ENCODE assay signal across 9 cellular contexts in genomic region chr12:80404629-80405028, GRCh38. TPM values are rescaled to one million over a fixed set of nuclear protein-coding genes. Genes with fewer than 3 reads are reported as not detected.
"Had no signal": no experiment of that assay in that cellular context is flagged by ENCODE, and none has a peak within 500 bp of the region (broad histone marks: within the 10 kb centered on the region; RNA-seq: fewer than 3 reads in every experiment).

No MANE protein-coding gene starts in this region.

- H3K4me3 ChIP-seq: GM12878 had no signal

- DNase-seq: GDM1, GF-D8 had no signal

- FAIRE-seq: G401.6, GM12878, GM12891, GM12892, GM18507, GM19239 had no signal

- ATAC-seq: GM12878 had no signal

RNA-seq across cellular contexts. Expression of gene PTPRQ, which starts 39.4 kb away (rescaled TPM):
- total RNA-seq: G401, GM12878 had no signal
